Comparison of ENCODE assay signal across 11 cellular contexts in genomic region chr1:85328713-85329376, GRCh38. TPM values are rescaled to one million over a fixed set of nuclear protein-coding genes. Genes with fewer than 3 reads are reported as not detected.
DNase-seq lines count a peak whose midpoint lies in the region; ATAC-seq, FAIRE-seq and TF ChIP-seq lines count a peak whose summit lies in the region.
"Had no signal": no experiment of that assay in that cellular context is flagged by ENCODE, and none has a peak within 500 bp of the region (broad histone marks: within the 10 kb centered on the region; RNA-seq: fewer than 3 reads in every experiment).

No MANE protein-coding gene starts in this region.

- no peak overlapping the region for H3K4me3 Mint-ChIP-seq in effector memory CD8-positive, alpha-beta T cell
- no peak overlapping the region for H3K4me3 Mint-ChIP-seq in activated CD4-positive, alpha-beta T cell treated with anti-CD3 and anti-CD28 coated beads for 36 hours
- H3K4me3 Mint-ChIP-seq: activated naive CD4-positive, alpha-beta T cell treated with anti-CD3 and anti-CD28 coated beads, Interleukin-2, amount 10 ng/mL, durations not matched to agents 7 days and 5 days; natural killer cell had no signal

- CTCF ChIA-PET in activated CD4-positive, alpha-beta T cell treated with anti-CD3 and anti-CD28 coated beads for 36 hours (lab: Charles Lee), result no interaction called here

- ATAC-seq in effector memory CD8-positive, alpha-beta T cell (replicated peaks), result no peak
- no peak for ATAC-seq in activated CD4-positive, alpha-beta T cell treated with anti-CD3 and anti-CD28 coated beads for 36 hours
- ATAC-seq: natural killer cell had no signal

- 23 to 43% (median 34%) methylated on average over 3 of the region's 3 CpGs for WGBS in adrenal gland, 4 donors
- 20% methylated on average over 3 of the region's 3 CpGs for WGBS in hepatocyte (ENCODE audit: low lambda C conversion rate, missing lambda C conversion rate)
- WGBS in small intestine, 3 donors, result 42 to 66% (median 60%) methylated on average over 3 of the region's 3 CpGs

- H3K4me1 ChIP-seq in HAP-1, result peaks cover 48% of the 10 kb centered on the region
- H3K4me1 ChIP-seq in adrenal gland (replicated peaks in 1 of 2), result peaks cover 7 to 11% of the 10 kb centered on the region in 2 donors
- peaks cover 22% of the 10 kb centered on the region for H3K4me1 ChIP-seq in hepatocyte (ENCODE audit: insufficient read depth)
- peaks cover 0 to 2% of the 10 kb centered on the region in 2 donors for H3K4me1 ChIP-seq in small intestine (ENCODE audit: control insufficient read depth in 2 of 2, insufficient read depth in 1 of 2, low read depth in 1 of 2, low read length in 1 of 2)

- H3K27ac Mint-ChIP-seq in effector memory CD8-positive, alpha-beta T cell, result no peak overlapping the region
- H3K27ac Mint-ChIP-seq in activated CD4-positive, alpha-beta T cell treated with anti-CD3 and anti-CD28 coated beads for 36 hours, result no peak overlapping the region
- H3K27ac Mint-ChIP-seq: activated naive CD4-positive, alpha-beta T cell treated with anti-CD3 and anti-CD28 coated beads, Interleukin-2, amount 10 ng/mL, durations not matched to agents 7 days and 5 days; natural killer cell had no signal

- intact Hi-C loops in adrenal gland (cut with DNase I), result no loop called here
- intact Hi-C loops in activated CD4-positive, alpha-beta T cell treated with anti-CD3 and anti-CD28 coated beads for 36 hours (cut with DNase I, micrococcal nuclease), result no loop called here

- H3K36me3 ChIP-seq in HAP-1 (replicated peaks), result no peaks in the 10 kb centered on the region; the same call in 1 of the 2 replicates
- H3K36me3 ChIP-seq in adrenal gland (replicated peaks in 1 of 2), result no peaks in the 10 kb centered on the region
- H3K36me3 ChIP-seq in hepatocyte (replicated peaks; ENCODE audit: insufficient read depth, low read depth), result no peaks in the 10 kb centered on the region
- no peaks in the 10 kb centered on the region for H3K36me3 ChIP-seq in small intestine (ENCODE audit: control insufficient read depth in 2 of 2, insufficient read depth in 2 of 2, low read length in 2 of 2)

- H3K4me3 ChIP-seq in HAP-1, result no peak overlapping the region
- no peak overlapping the region for H3K4me3 ChIP-seq in adrenal gland
- H3K4me3 ChIP-seq in hepatocyte, result no peak overlapping the region
- no peak overlapping the region for H3K4me3 ChIP-seq in small intestine (ENCODE audit: low read depth in 1 of 2, low read length in 2 of 2)

- peak overlapping the region in 4 of 5 donors; percentile 43 to 77 (median 62) for H3K27ac ChIP-seq in adrenal gland
- peak overlapping the region; percentile 66 for H3K27ac ChIP-seq in hepatocyte
- no peak overlapping the region for H3K27ac ChIP-seq in small intestine (ENCODE audit: low read depth in 1 of 2, low read length in 1 of 2)

- peaks cover 31 to 32% of the 10 kb centered on the region in 2 donors for H3K27me3 Mint-ChIP-seq in effector memory CD8-positive, alpha-beta T cell
- peaks cover 16% of the 10 kb centered on the region for H3K27me3 Mint-ChIP-seq in activated CD4-positive, alpha-beta T cell treated with anti-CD3 and anti-CD28 coated beads for 36 hours

- peak; percentile 36 to 40 for DNase-seq in HAP-1 (ENCODE audit: low spot score in 2 of 2)
- DNase-seq in adrenal gland, result peak; percentile 32 to 87 (median 78)
- DNase-seq in hepatocyte (ENCODE audit: low spot score), result peak; percentile 62
- DNase-seq in small intestine, result peak; percentile 17
- no peak for DNase-seq in effector memory CD8-positive, alpha-beta T cell
- DNase-seq in NCI-H345 treated with DMSO at 0.1 percent for 48 hours (lab: John Stamatoyannopoulos, UW; ENCODE audit: unreplicated experiment), result no peak
- DNase-seq in ecto neural progenitor cell (ENCODE audit: low spot score), result no peak
- no peak for DNase-seq in activated CD4-positive, alpha-beta T cell treated with anti-CD3 and anti-CD28 coated beads for 36 hours
- DNase-seq: activated naive CD4-positive, alpha-beta T cell treated with anti-CD3 and anti-CD28 coated beads, Interleukin-2, amount 10 ng/mL, durations not matched to agents 7 days and 5 days; natural killer cell had no signal

- POLR2A ChIA-PET in activated CD4-positive, alpha-beta T cell treated with anti-CD3 and anti-CD28 coated beads for 36 hours (lab: Charles Lee), result no interaction called here

- H4K20me1 ChIP-seq in hepatocyte (ENCODE audit: insufficient read depth, poor library complexity, severe bottlenecking), result no peaks in the 10 kb centered on the region

- in situ Hi-C loops in HAP-1 (cut with MboI; ENCODE audit: low sequenced_read_pairs), result no loop called here

- no peaks in the 10 kb centered on the region for H3K27me3 ChIP-seq in HAP-1 (ENCODE audit: low read depth)
- H3K27me3 ChIP-seq in adrenal gland, result no peaks in the 10 kb centered on the region
- no peaks in the 10 kb centered on the region for H3K27me3 ChIP-seq in hepatocyte
- H3K27me3 ChIP-seq in small intestine (ENCODE audit: control insufficient read depth in 2 of 2, insufficient read depth in 2 of 2, low read length in 2 of 2), result no peaks in the 10 kb centered on the region

- no peak for TF ChIP-seq POLR2A in adrenal gland (IDR thresholded peaks at IDR 0.05)

- no peak overlapping the region for H3K4me2 ChIP-seq in hepatocyte

- H3K9me3 Mint-ChIP-seq in effector memory CD8-positive, alpha-beta T cell, result peaks cover 1 to 11% of the 10 kb centered on the region in 2 donors
- H3K9me3 Mint-ChIP-seq in activated CD4-positive, alpha-beta T cell treated with anti-CD3 and anti-CD28 coated beads for 36 hours (ENCODE audit: low read depth), result peaks cover 7% of the 10 kb centered on the region

- H3K9me3 ChIP-seq in HAP-1, result no peaks in the 10 kb centered on the region
- H3K9me3 ChIP-seq in adrenal gland (replicated peaks in 1 of 3), result no peaks in the 10 kb centered on the region
- no peaks in the 10 kb centered on the region for H3K9me3 ChIP-seq in hepatocyte (ENCODE audit: low read depth)
- H3K9me3 ChIP-seq in small intestine (ENCODE audit: control insufficient read depth, low read depth), result no peaks in the 10 kb centered on the region

- H3K9me2 ChIP-seq in hepatocyte (replicated peaks; ENCODE audit: insufficient read depth), result no peaks in the 10 kb centered on the region

- H3K4me1 Mint-ChIP-seq in effector memory CD8-positive, alpha-beta T cell (ENCODE audit: low read depth in 2 of 2), result no peaks in the 10 kb centered on the region
- peaks cover 3% of the 10 kb centered on the region for H3K4me1 Mint-ChIP-seq in activated CD4-positive, alpha-beta T cell treated with anti-CD3 and anti-CD28 coated beads for 36 hours
- H3K4me1 Mint-ChIP-seq: natural killer cell had no signal

- no peaks in the 10 kb centered on the region for H3K36me3 Mint-ChIP-seq in effector memory CD8-positive, alpha-beta T cell (ENCODE audit: insufficient read depth)
- H3K36me3 Mint-ChIP-seq in activated CD4-positive, alpha-beta T cell treated with anti-CD3 and anti-CD28 coated beads for 36 hours (ENCODE audit: low read depth), result no peaks in the 10 kb centered on the region
- H3K36me3 Mint-ChIP-seq: activated naive CD4-positive, alpha-beta T cell treated with anti-CD3 and anti-CD28 coated beads, Interleukin-2, amount 10 ng/mL, durations not matched to agents 7 days and 5 days had no signal

- H2AFZ ChIP-seq in hepatocyte, result no peak overlapping the region

- FAIRE-seq in small intestine (lab: Jason Lieb, UNC), result no peak
- FAIRE-seq: GM12891 had no signal

- TF ChIP-seq CTCF in adrenal gland (IDR thresholded peaks at IDR 0.05) (no peak), hepatocyte (IDR thresholded peaks at IDR 0.05; ENCODE audit: poor library complexity) (no peak)

- peaks cover 6% of the 10 kb centered on the region for H3K79me2 ChIP-seq in hepatocyte

RNA-seq across cellular contexts. Expression of gene BCL10, which starts 52.4 kb away (rescaled TPM):
- total RNA-seq in adrenal gland, result 10 to 100 TPM; 12.3 to 29.8 (median 21.9) TPM
- polyA plus RNA-seq in adrenal gland, result 10 to 100 TPM in 1 of 3 donors, 1 to 10 TPM in 2; 5.5 to 17.8 (median 5.6) TPM
- total RNA-seq in hepatocyte, result 33.5 and 36.4 TPM in 2 replicates
- 25.9 and 28.7 TPM in 2 replicates for polyA plus RNA-seq in hepatocyte
- 10 to 100 TPM; 16.3 to 18.4 (median 17.3) TPM for polyA plus RNA-seq in small intestine
- 10 to 100 TPM; 28.3 to 28.8 TPM for total RNA-seq in activated CD4-positive, alpha-beta T cell treated with anti-CD3 and anti-CD28 coated beads for 36 hours

Comparison
In these comparisons a context has a peak if more than half of its experiments do, and no peak if none do; other contexts are left out.
1. DNase-seq: peak in HAP-1 (2 of 2), adrenal gland (7 of 7), hepatocyte (single experiment) and small intestine (single experiment); none in effector memory CD8-positive, alpha-beta T cell (0 of 3), NCI-H345 treated with DMSO at 0.1 percent for 48 hours (single experiment), ecto neural progenitor cell (single experiment) and activated CD4-positive, alpha-beta T cell treated with anti-CD3 and anti-CD28 coated beads for 36 hours (single experiment).
2. H3K27ac ChIP-seq: peak in adrenal gland (4 of 5) and hepatocyte (single experiment); none in small intestine (0 of 2).